In genomic region chr3:132416807-132417694, GRCh38 we compare ENCODE assay signal across 8 cellular contexts. TPM values are rescaled to one million over a fixed set of nuclear protein-coding genes. Genes with fewer than 3 reads are reported as not detected.
DNase-seq lines count a peak whose midpoint lies in the region; ATAC-seq and TF ChIP-seq lines count a peak whose summit lies in the region.

TSS of gene DNAJC13 (plus strand) at chr3:132417502. CDS start at chr3:132434551, 17,049 bp downstream.

- peaks cover 18% of the 10 kb centered on the region for H3K36me3 Mint-ChIP-seq in activated CD8-positive, alpha-beta memory T cell treated with anti-CD3 and anti-CD28 coated beads, Interleukin-2, amount 10 ng/mL, durations not matched to agents 7 days and 5 days
- peaks cover 14% of the 10 kb centered on the region for H3K36me3 Mint-ChIP-seq in endodermal cell (ENCODE audit: low read depth)

- no peaks in the 10 kb centered on the region for H3K9me3 ChIP-seq in endodermal cell (ENCODE audit: control insufficient read depth, low read length)

- H3K27me3 ChIP-seq in endodermal cell (ENCODE audit: control insufficient read depth, insufficient read depth, low read length, poor library complexity, severe bottlenecking) (no peaks in the 10 kb centered on the region), mesendoderm (ENCODE audit: insufficient read depth, low read length, poor library complexity) (no peaks in the 10 kb centered on the region)

- in situ Hi-C loops in Caki2 (cut with HindIII; ENCODE audit: low pct_unique_long_range_greater_than_20kb, low sequenced_read_pairs): no loop called here

- H3K36me3 ChIP-seq in endodermal cell (ENCODE audit: control insufficient read depth, insufficient read depth, low read length): peaks cover 15% of the 10 kb centered on the region
- H3K36me3 ChIP-seq in mesendoderm (ENCODE audit: control insufficient read depth, insufficient read depth, low read length): no peaks in the 10 kb centered on the region

- H3K4me3 Mint-ChIP-seq in activated CD8-positive, alpha-beta memory T cell treated with anti-CD3 and anti-CD28 coated beads, Interleukin-2, amount 10 ng/mL, durations not matched to agents 7 days and 5 days: peak within 1 kb of the TSS; percentile 98
- H3K4me3 Mint-ChIP-seq in endodermal cell: peak within 1 kb of the TSS; percentile 93

- H3K4me3 ChIP-seq in endodermal cell (ENCODE audit: low read length): peak within 1 kb of the TSS; percentile 100
- peak within 1 kb of the TSS; percentile 83 for H3K4me3 ChIP-seq in mesendoderm (ENCODE audit: low read length)

- CTCF ChIA-PET in activated CD8-positive, alpha-beta memory T cell treated with anti-CD3 and anti-CD28 coated beads, Interleukin-2, amount 10 ng/mL, durations not matched to agents 7 days and 5 days (lab: Charles Lee): interaction anchor here (1.1 to 1.5 kb wide), 3 partner anchors 16 to 1242 kb away, joined by 3 read pairs; no protein-coding TSS in a partner anchor

- WGBS in endodermal cell (ENCODE audit: insufficient coverage in 1 of 2, insufficient read length in 1 of 2), 2 experiments: 2 to 6% methylated on average over 22 to 63 of the region's 63 CpGs
- WGBS in mesendoderm (ENCODE audit: extremely low coverage, insufficient coverage, low lambda C conversion rate): no CpG with 5 or more reads among the region's 63 CpGs

- peak within 1 kb of the TSS; percentile 42 for H2BK15ac ChIP-seq in mesendoderm (replicated peaks; ENCODE audit: low read depth)

- H2BK5ac ChIP-seq in mesendoderm (ENCODE audit: low read length): peak within 1 kb of the TSS; percentile 66

- no peaks in the 10 kb centered on the region for H3K27me3 Mint-ChIP-seq in activated CD8-positive, alpha-beta memory T cell treated with anti-CD3 and anti-CD28 coated beads, Interleukin-2, amount 10 ng/mL, durations not matched to agents 7 days and 5 days
- no peaks in the 10 kb centered on the region for H3K27me3 Mint-ChIP-seq in endodermal cell (ENCODE audit: insufficient read depth)

- H3K79me2 ChIP-seq in mesendoderm (ENCODE audit: control insufficient read depth, insufficient read depth, low read length): peaks cover 21% of the 10 kb centered on the region

- H4K5ac ChIP-seq in mesendoderm (ENCODE audit: low read length): no peak within 1 kb of the TSS

- H4K8ac ChIP-seq in mesendoderm (ENCODE audit: low read depth, low read length): peak within 1 kb of the TSS; percentile 5

- peak within 1 kb of the TSS; percentile 88 for H3K9ac ChIP-seq in endodermal cell (ENCODE audit: extremely low read depth, low read length, poor library complexity, severe bottlenecking)
- H3K9ac ChIP-seq in mesendoderm (ENCODE audit: low read length): peak within 1 kb of the TSS; percentile 87

- H3K4me1 ChIP-seq in endodermal cell (ENCODE audit: control insufficient read depth, insufficient read depth, low read length) (peaks cover 7% of the 10 kb centered on the region), mesendoderm (ENCODE audit: control insufficient read depth, low read depth, low read length) (peaks cover 2% of the 10 kb centered on the region)

- H3K27ac ChIP-seq in endodermal cell (ENCODE audit: low read depth, low read length): peak within 1 kb of the TSS; percentile 84
- H3K27ac ChIP-seq in mesendoderm (ENCODE audit: low read depth, low read length): peak within 1 kb of the TSS; percentile 70

- H2AK5ac ChIP-seq in mesendoderm (ENCODE audit: low read length): no peak within 1 kb of the TSS

- ATAC-seq in GM21390 (IDR thresholded peaks at IDR 0.05; ENCODE audit: unreplicated experiment): peak; percentile 86
- ATAC-seq in activated CD8-positive, alpha-beta memory T cell treated with anti-CD3 and anti-CD28 coated beads, Interleukin-2, amount 10 ng/mL, durations not matched to agents 7 days and 5 days: peak; percentile 95

- DNase-seq in Caki2 (ENCODE audit: low read depth) (peak; percentile 92), HUDEP-2 (lab: John Stamatoyannopoulos, UW; ENCODE audit: unreplicated experiment in 76 of 76) (peak in 75 of 76 experiments; percentile 43 to 93 (median 82)), NOMO-1 treated with dmso at 0.1 percent for 144 hours (lab: John Stamatoyannopoulos, UW; ENCODE audit: unreplicated experiment) (peak; percentile 99), endodermal cell (peak; percentile 96), mesendoderm (peak; percentile 95)
- DNase-seq in activated CD8-positive, alpha-beta memory T cell treated with anti-CD3 and anti-CD28 coated beads, Interleukin-2, amount 10 ng/mL, durations not matched to agents 7 days and 5 days: peak; percentile 95
- DNase-seq in stimulated activated CD8-positive, alpha-beta memory T cell treated with anti-CD3 and anti-CD28 coated beads, Interleukin-12 subunit alpha, Interleukin-12 subunit beta, amount 100 ng/mL, for 4 hours (ENCODE audit: low read depth): peak; percentile 86

- no peak within 1 kb of the TSS for H2BK120ac ChIP-seq in mesendoderm (ENCODE audit: low read depth, low read length)

- H3K4me1 Mint-ChIP-seq in activated CD8-positive, alpha-beta memory T cell treated with anti-CD3 and anti-CD28 coated beads, Interleukin-2, amount 10 ng/mL, durations not matched to agents 7 days and 5 days: peaks cover 33% of the 10 kb centered on the region
- peaks cover 44% of the 10 kb centered on the region for H3K4me1 Mint-ChIP-seq in endodermal cell

- H3K56ac ChIP-seq in mesendoderm (ENCODE audit: low read length): peak within 1 kb of the TSS; percentile 97

- no peaks in the 10 kb centered on the region for H3K9me3 Mint-ChIP-seq in activated CD8-positive, alpha-beta memory T cell treated with anti-CD3 and anti-CD28 coated beads, Interleukin-2, amount 10 ng/mL, durations not matched to agents 7 days and 5 days (ENCODE audit: low read depth)
- no peaks in the 10 kb centered on the region for H3K9me3 Mint-ChIP-seq in endodermal cell

- peak within 1 kb of the TSS; percentile 96 for H3K27ac Mint-ChIP-seq in activated CD8-positive, alpha-beta memory T cell treated with anti-CD3 and anti-CD28 coated beads, Interleukin-2, amount 10 ng/mL, durations not matched to agents 7 days and 5 days
- peak within 1 kb of the TSS; percentile 94 for H3K27ac Mint-ChIP-seq in endodermal cell

- no peak within 1 kb of the TSS for H3K23ac ChIP-seq in mesendoderm (ENCODE audit: low read length)

- peaks cover 5% of the 10 kb centered on the region for H3K79me1 ChIP-seq in mesendoderm (ENCODE audit: low read length)

- H3K4me2 ChIP-seq in mesendoderm (ENCODE audit: low read length): peak within 1 kb of the TSS; percentile 99

- peak within 1 kb of the TSS; percentile 64 for H3K18ac ChIP-seq in mesendoderm (ENCODE audit: low read length)

- H3K4ac ChIP-seq in mesendoderm (ENCODE audit: low read depth, low read length): peak within 1 kb of the TSS; percentile 97

- TF ChIP-seq CTCF in endodermal cell (conservative IDR thresholded peaks at IDR 0.05): no peak

RNA-seq across cellular contexts. Expression of gene DNAJC13, which starts in this region (rescaled TPM):
- total RNA-seq in Caki2 (2014; rRNA removed; shearing (Covaris generic); ENCODE audit: low replicate concordance): 12.0 and 18.0 TPM in 2 replicates
- total RNA-seq in activated CD8-positive, alpha-beta memory T cell treated with anti-CD3 and anti-CD28 coated beads, Interleukin-2, amount 10 ng/mL, durations not matched to agents 7 days and 5 days: 10 to 100 TPM; 39.3 to 40.1 TPM
- total RNA-seq in endodermal cell: 10 to 100 TPM; 39.4 to 40.5 TPM
- polyA plus RNA-seq in endodermal cell (2013, experiment 1 of 2): 24.0 TPM
- 26.3 TPM for polyA plus RNA-seq in endodermal cell (2013, experiment 2 of 2)
- polyA plus RNA-seq in mesendoderm (2013, experiment 1 of 2): 11.2 TPM
- 10.7 TPM for polyA plus RNA-seq in mesendoderm (2013, experiment 2 of 2)

Comparison
In these comparisons a context has a peak if more than half of its experiments do, and no peak if none do; other contexts are left out.
1. Peak in every context shown above with its lines: DNase-seq, ATAC-seq, H3K4me3 ChIP-seq and H3K27ac ChIP-seq.